Comparison of ENCODE assay signal across 28 cellular contexts in the genomic region with DNA sequence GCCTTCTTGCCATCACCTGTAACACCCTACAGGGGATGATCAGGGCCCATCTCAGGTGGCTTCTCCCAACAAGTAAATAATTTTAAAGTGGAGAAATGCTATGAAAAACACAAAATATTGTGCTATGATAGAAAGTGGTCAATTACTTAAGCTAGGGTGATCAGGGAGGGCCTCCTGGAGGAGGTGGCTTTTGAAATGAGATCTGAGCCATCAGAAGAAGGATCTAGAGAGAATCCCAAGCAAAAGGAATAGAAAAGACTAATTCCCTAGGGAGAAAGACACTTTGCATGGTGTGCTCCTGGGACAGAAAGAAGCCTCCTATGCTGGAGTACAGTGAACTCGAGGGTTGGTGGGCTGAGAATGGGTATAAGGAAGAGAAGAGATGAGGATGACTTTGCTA.
"Had no signal": no experiment of that assay in that cellular context is flagged by ENCODE, and none has a peak within 500 bp of the region (broad histone marks: within the 10 kb centered on the region; RNA-seq: fewer than 3 reads in every experiment).

No MANE protein-coding gene starts in this region.

- H3K4me1 ChIP-seq: colonic mucosa, foreskin keratinocyte, gastrocnemius medialis, heart left ventricle, heart right ventricle had no signal

- H3K27ac ChIP-seq: colonic mucosa, coronary artery, dorsolateral prefrontal cortex, epithelial cell of prostate, esophagus muscularis mucosa, esophagus squamous epithelium, foreskin keratinocyte, gastrocnemius medialis, heart left ventricle, heart right ventricle had no signal

- H3K4me3 ChIP-seq: colonic mucosa, coronary artery, dorsolateral prefrontal cortex, esophagus muscularis mucosa, esophagus squamous epithelium, gastrocnemius medialis, gastroesophageal sphincter, heart left ventricle, heart right ventricle had no signal

- ATAC-seq: effector memory CD8-positive, alpha-beta T cell; esophagus mucosa; foreskin keratinocyte; gastrocnemius medialis; gastroesophageal sphincter; heart left ventricle; heart right ventricle had no signal

- H3K36me3 ChIP-seq: colonic mucosa, esophagus muscularis mucosa, esophagus squamous epithelium, gastrocnemius medialis, gastroesophageal sphincter, heart left ventricle, heart right ventricle had no signal

- H3K9me3 ChIP-seq: colonic mucosa, esophagus muscularis mucosa, esophagus squamous epithelium, gastrocnemius medialis, gastroesophageal sphincter, heart left ventricle, heart right ventricle had no signal

- H3K27me3 ChIP-seq: colonic mucosa, dorsolateral prefrontal cortex, esophagus muscularis mucosa, esophagus squamous epithelium, gastrocnemius medialis, gastroesophageal sphincter had no signal

- DNase-seq: colonic mucosa; cortex of kidney; dermis blood vessel endothelial cell; dorsolateral prefrontal cortex; effector CD4-positive, alpha-beta T cell; effector CD8-positive, alpha-beta T cell; effector memory CD4-positive, alpha-beta T cell; effector memory CD8-positive, alpha-beta T cell; endodermal cell; erythroblast; esophagus squamous epithelium; foreskin fibroblast; foreskin keratinocyte; foreskin melanocyte; gastrocnemius medialis; glutamatergic neuron; head of caudate nucleus; heart left ventricle; heart right ventricle had no signal

- FAIRE-seq: colon, endometrium, endothelial cell of umbilical vein, frontal cortex had no signal
